Comparison of ENCODE assay signal across 31 cellular contexts in the genomic region with DNA sequence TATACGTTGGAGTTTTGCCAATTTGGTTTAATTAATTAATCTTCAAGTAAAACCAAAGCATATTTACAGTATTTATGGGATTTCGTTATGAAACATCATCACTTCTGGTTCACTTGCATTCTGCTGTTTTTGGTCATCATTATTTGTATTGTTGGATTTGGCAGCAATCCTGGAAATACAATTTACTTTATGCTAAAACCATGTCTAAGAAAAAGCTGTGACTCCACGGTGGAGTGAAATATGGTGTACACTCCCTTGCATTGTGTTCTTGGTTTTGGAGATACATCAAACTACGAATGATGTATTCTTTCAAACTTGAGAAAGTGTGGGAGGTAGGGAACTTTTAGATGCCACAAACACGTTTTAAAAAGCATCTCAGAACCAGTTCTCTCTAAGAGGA.
A peak's percentile ranks its signal among the peaks of the same experiment; 100 is the strongest.
DNase-seq lines count a peak whose midpoint lies in the region; ATAC-seq and TF ChIP-seq lines count a peak whose summit lies in the region.
"Had no signal": no experiment of that assay in that cellular context is flagged by ENCODE, and none has a peak within 500 bp of the region (broad histone marks: within the 10 kb centered on the region; RNA-seq: fewer than 3 reads in every experiment).

No MANE protein-coding gene starts in this region.

- ATAC-seq in HG02870 (IDR thresholded peaks at IDR 0.05; ENCODE audit: unreplicated experiment): no peak
- ATAC-seq: activated CD4-positive, alpha-beta T cell treated with anti-CD3 and anti-CD28 coated beads for 36 hours; effector memory CD8-positive, alpha-beta T cell; gastroesophageal sphincter; naive thymus-derived CD8-positive, alpha-beta T cell; psoas muscle had no signal

- TF ChIP-seq CTCF in fibroblast of lung (conservative IDR thresholded peaks at IDR 0.05 in 1 of 2, IDR thresholded peaks at IDR 0.05 in 1 of 2; ENCODE audit: low read depth in 1 of 2, low read length in 2 of 2): no peak
- no peak for TF ChIP-seq CTCF in osteoblast (IDR thresholded peaks at IDR 0.05; ENCODE audit: extremely low read depth, low read depth, low read length)

- H3K27ac ChIP-seq in fibroblast of lung (ENCODE audit: insufficient read depth, low read length) (no peak overlapping the region), osteoblast (ENCODE audit: low read depth, low read length) (peak overlapping the region; percentile 26)
- H3K27ac ChIP-seq: breast epithelium, gastroesophageal sphincter, psoas muscle, sigmoid colon, SJCRH30, tibial artery had no signal

- DNase-seq in GM03348 (ENCODE audit: low spot score): peak; percentile 11
- peak; percentile 29 for DNase-seq in astrocyte of the hippocampus (ENCODE audit: low read depth, low spot score)
- DNase-seq in fibroblast of lung (ENCODE audit: low read depth in 2 of 2): peak; percentile 76 to 89
- DNase-seq in osteoblast (ENCODE audit: insufficient read length, low spot score, missing footprints): no peak
- DNase-seq in NAMALWA (ENCODE audit: low spot score): no peak
- DNase-seq in NCI-H1436 (lab: John Stamatoyannopoulos, UW): no peak
- no peak for DNase-seq in effector CD4-positive, alpha-beta T cell
- DNase-seq: activated CD4-positive, alpha-beta T cell treated with anti-CD3 and anti-CD28 coated beads for 36 hours; activated CD8-positive, alpha-beta memory T cell treated with anti-CD3 and anti-CD28 coated beads for 24 hours; activated gamma-delta T cell treated with Interleukin-2 at 50 U/mL for 16 hours; BE2C; CD8-positive, alpha-beta memory T cell; DMS 273 treated with DMSO at 0.1 percent for 48 hours; effector memory CD8-positive, alpha-beta T cell; erythroblast; HCEC 1CT; naive thymus-derived CD8-positive, alpha-beta T cell; NCI-H146; NCI-H446 treated with DMSO at 0.1 percent for 48 hours; occipital lobe; psoas muscle; RPMI8226; sigmoid colon; SJCRH30; stimulated activated CD4-positive, alpha-beta T cell treated with anti-CD3 and anti-CD28 coated beads, Interleukin-4, amount 100 ng/mL, for 24 hours; T-helper 9 cell; tibial artery had no signal

- H3K4me2 ChIP-seq in fibroblast of lung (ENCODE audit: extremely low read depth, insufficient read depth, low read length) (peak overlapping the region; percentile 3), osteoblast (ENCODE audit: insufficient read depth, low read length) (no peak overlapping the region)

- no peak overlapping the region for H3K9ac ChIP-seq in fibroblast of lung (ENCODE audit: insufficient read depth, low read length)

- H3K4me3 ChIP-seq in fibroblast of lung (replicated peaks in 1 of 4; ENCODE audit: control extremely low read depth in 1 of 4, insufficient read depth in 1 of 4, low read depth in 3 of 4, low read length in 4 of 4) (no peak overlapping the region), osteoblast (ENCODE audit: insufficient read depth, low read length) (no peak overlapping the region)
- H3K4me3 ChIP-seq: breast epithelium, gastroesophageal sphincter, lung, psoas muscle, sigmoid colon, SJCRH30, tibial artery had no signal

- H3K79me2 ChIP-seq in fibroblast of lung (ENCODE audit: control insufficient read depth, insufficient read depth, low read length) (no peaks in the 10 kb centered on the region), osteoblast (ENCODE audit: insufficient read depth, low read length) (no peaks in the 10 kb centered on the region)

- H3K27me3 ChIP-seq in fibroblast of lung (ENCODE audit: control insufficient read depth, insufficient read depth, low read length) (no peaks in the 10 kb centered on the region), osteoblast (ENCODE audit: insufficient read depth, low read length) (no peaks in the 10 kb centered on the region)
- H3K27me3 ChIP-seq: BE2C, breast epithelium, sigmoid colon, SJCRH30, tibial artery had no signal

- H3K36me3 ChIP-seq in fibroblast of lung (ENCODE audit: control insufficient read depth, insufficient read depth, low read length): no peaks in the 10 kb centered on the region
- no peaks in the 10 kb centered on the region for H3K36me3 ChIP-seq in osteoblast (ENCODE audit: insufficient read depth, low read length)
- H3K36me3 ChIP-seq: BE2C, breast epithelium, gastroesophageal sphincter, sigmoid colon, SJCRH30, tibial artery had no signal

- H3K4me1 ChIP-seq in fibroblast of lung (ENCODE audit: control insufficient read depth, extremely low read depth, insufficient read depth, low read length) (peaks cover 4% of the 10 kb centered on the region), osteoblast (ENCODE audit: insufficient read depth, low read length) (peaks cover 41% of the 10 kb centered on the region)
- H3K4me1 ChIP-seq: BE2C, breast epithelium, gastroesophageal sphincter, psoas muscle, sigmoid colon, SJCRH30 had no signal

- no peak overlapping the region for H2AFZ ChIP-seq in fibroblast of lung (ENCODE audit: low read length)
- H2AFZ ChIP-seq in osteoblast (ENCODE audit: low read length): no peak overlapping the region

- H4K20me1 ChIP-seq in fibroblast of lung (ENCODE audit: control insufficient read depth, extremely low read depth, insufficient read depth, low read length) (no peaks in the 10 kb centered on the region), osteoblast (ENCODE audit: insufficient read depth, low read length) (no peaks in the 10 kb centered on the region)

- H3K9me3 ChIP-seq in fibroblast of lung (ENCODE audit: control insufficient read depth, insufficient read depth, low read depth, low read length) (no peaks in the 10 kb centered on the region), osteoblast (ENCODE audit: low read depth, low read length) (no peaks in the 10 kb centered on the region)
- H3K9me3 ChIP-seq: BE2C, breast epithelium, gastroesophageal sphincter, psoas muscle, sigmoid colon, SJCRH30, tibial artery had no signal

Comparison
In these comparisons a context has a peak if more than half of its experiments do, and no peak if none do; other contexts are left out.
1. DNase-seq: peak in GM03348 (single experiment), astrocyte of the hippocampus (single experiment) and fibroblast of lung (2 of 2); none in osteoblast (single experiment), NAMALWA (single experiment), NCI-H1436 (single experiment) and effector CD4-positive, alpha-beta T cell (single experiment).